In the genomic region with DNA sequence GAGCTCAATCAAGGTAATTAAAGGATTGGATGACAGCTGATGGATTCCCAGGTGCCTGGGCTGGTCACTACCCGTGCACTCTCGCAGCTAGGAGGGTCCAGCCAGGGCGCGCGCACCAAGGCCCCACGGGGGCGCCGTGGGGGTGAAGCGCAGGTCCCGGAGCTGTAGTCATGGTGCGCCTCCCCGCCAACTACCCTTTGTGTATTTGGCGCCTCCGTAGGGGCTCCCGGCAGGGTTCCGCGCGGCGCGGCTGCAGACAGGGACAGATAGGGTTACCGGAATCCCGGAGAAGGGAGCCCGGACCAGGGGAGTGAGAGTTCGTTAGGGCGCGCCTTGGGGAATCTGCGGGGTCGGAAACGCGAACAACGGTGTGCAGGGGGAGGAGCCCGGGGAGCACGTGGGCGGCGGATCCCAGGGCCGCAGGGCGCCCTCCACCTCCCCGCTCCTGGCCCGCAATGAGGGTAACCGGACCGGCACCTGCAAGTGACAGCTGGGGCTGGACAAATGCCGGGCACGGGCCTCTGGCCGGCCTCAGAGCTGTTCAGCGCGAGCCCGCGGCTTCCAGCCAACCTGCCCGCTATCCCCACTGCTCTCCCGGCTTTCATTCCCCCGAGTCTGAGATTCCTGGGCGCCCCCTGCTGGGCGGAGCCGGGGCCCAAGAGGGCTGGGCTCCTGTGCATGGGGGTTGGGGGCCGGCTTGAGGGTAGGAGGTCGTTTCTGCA, we compare ENCODE assay signal across 8 cellular contexts. TPM values are rescaled to one million over a fixed set of nuclear protein-coding genes. Genes with fewer than 3 reads are reported as not detected.
DNase-seq lines count a peak whose midpoint lies in the region; ATAC-seq and TF ChIP-seq lines count a peak whose summit lies in the region.

No MANE protein-coding gene starts in this region.

- peak; percentile 77 to 87 (median 84) for TF ChIP-seq CTCF in HCT116 (IDR thresholded peaks at IDR 0.05 in 2 of 3, conservative IDR thresholded peaks at IDR 0.05 in 1 of 3; ENCODE audit: borderline replicate concordance in 1 of 3, insufficient read depth in 1 of 3, low read depth in 2 of 3, low read length in 2 of 3)
- peak; percentile 72 to 97 (median 91) for TF ChIP-seq CTCF in dorsolateral prefrontal cortex (IDR thresholded peaks at IDR 0.05 in 54 of 56, conservative IDR thresholded peaks at IDR 0.05 in 2 of 56; ENCODE audit: low read depth in 1 of 56, partially characterized antibody in 56 of 56)
- TF ChIP-seq CTCF in lower leg skin (IDR thresholded peaks at IDR 0.05) = peak in 1 of 3 donors; percentile 42

- H3K4me1 ChIP-seq in HCT116 (ENCODE audit: control insufficient read depth in 1 of 2, insufficient read depth in 2 of 2, low read length in 2 of 2) = peaks cover 18 to 21% of the 10 kb centered on the region in 2 experiments

- H4K20me1 ChIP-seq in HCT116 (ENCODE audit: insufficient read depth) = no peaks in the 10 kb centered on the region

- intact Hi-C loops in HCT116 (cut with micrococcal nuclease) = loop anchor here (2.0 kb wide), 1 partner anchor 151 kb away; no protein-coding TSS in a partner anchor
- intact Hi-C loops in dorsolateral prefrontal cortex (cut with DNase I) = loop anchor here (1.0 to 5.0 kb wide), 7 partner anchors 54 to 159 kb away; partner anchors contain the start of genes HNRNPM (in 1 of the 2) and MARCHF2 (in 1 of the 2)
- intact Hi-C loops in lower leg skin (cut with DNase I; ENCODE audit: low total_unique reads) = loop anchor here (10.0 kb wide), 1 partner anchor 151 kb away; no protein-coding TSS in a partner anchor

- WGBS in lower leg skin, 2 donors = 0 to 2% methylated on average over 52 to 56 of the region's 56 CpGs

- peak overlapping the region; percentile 77 for H3K27ac ChIP-seq in HCT116 (ENCODE audit: low read depth, low read length)
- H3K27ac ChIP-seq in dorsolateral prefrontal cortex = peak overlapping the region in 58 of 59 donors; percentile 9 to 87 (median 73)

- no peaks in the 10 kb centered on the region for H3K79me2 ChIP-seq in HCT116 (ENCODE audit: insufficient read depth, low read length)

- H3K9me3 ChIP-seq in HCT116 (ENCODE audit: control insufficient read depth in 1 of 2, insufficient read depth in 1 of 2, low read depth in 1 of 2, low read length in 2 of 2) = no peaks in the 10 kb centered on the region

- peak; percentile 89 for ATAC-seq in HCT116
- ATAC-seq in GM21825 (IDR thresholded peaks at IDR 0.05; ENCODE audit: unreplicated experiment) = no peak

- no peaks in the 10 kb centered on the region for H3K36me3 ChIP-seq in HCT116 (ENCODE audit: control insufficient read depth in 1 of 2, insufficient read depth in 2 of 2, low read length in 2 of 2)

- TF ChIP-seq POLR2A in HCT116 (IDR thresholded peaks at IDR 0.05; ENCODE audit: borderline replicate concordance, extremely low read depth, insufficient read depth, insufficient read length) (peak; percentile 46), lower leg skin (IDR thresholded peaks at IDR 0.05) (no peak)

- H3K9ac ChIP-seq in HCT116 (ENCODE audit: low read length) = peak overlapping the region; percentile 62

- BruUV-seq in HCT116 (replicated peaks; lab: Mats Ljungman, UMichigan) = no TSS peak

- CTCF ChIA-PET in HCT116 (lab: Charles Lee) = interaction anchor here (0.7 to 2.1 kb wide), 9 partner anchors 8 to 170 kb away, joined by 3 to 14 read pairs (median 5); partner anchors contain the start of gene ZNF414

- POLR2A ChIA-PET in HCT116 (lab: Charles Lee) = interaction anchor here (0.5 to 1.5 kb wide), 2 partner anchors 8 to 39 kb away, joined by 3 to 8 read pairs; partner anchors contain the start of gene ZNF414

- H3K27me3 ChIP-seq in HCT116 (ENCODE audit: insufficient read depth, low read length) (no peaks in the 10 kb centered on the region), dorsolateral prefrontal cortex (no peaks in the 10 kb centered on the region)

- RAD21 ChIA-PET in HCT116 (lab: Charles Lee; ENCODE audit: low non-redundant PET in 1 of 2, low total read pairs in 2 of 2, uncharacterized antibody in 2 of 2, unreplicated experiment in 2 of 2) = interaction anchor here in 1 of 2 experiments (0.6 to 1.0 kb wide), 3 partner anchors 9 to 156 kb away, joined by 3 to 6 read pairs (median 6); no protein-coding TSS in a partner anchor

- peak overlapping the region; percentile 36 to 57 for H3K4me3 ChIP-seq in HCT116 (replicated peaks in 1 of 2; ENCODE audit: low read depth in 1 of 2, low read length in 2 of 2)
- peak overlapping the region; percentile 50 to 94 (median 71) for H3K4me3 ChIP-seq in dorsolateral prefrontal cortex
- H3K4me3 ChIP-seq in lower leg skin (ENCODE audit: low read depth, poor library complexity, severe bottlenecking) = peak overlapping the region; percentile 31

- TF ChIP-seq RAD21 in HCT116 (IDR thresholded peaks at IDR 0.05; ENCODE audit: low read depth) = peak; percentile 80

- DNase-seq in D341Med (ENCODE audit: low spot score) (peak; percentile 93), HCT116 (ENCODE audit: low read depth, low spot score) (no peak), NCI-H460 (ENCODE audit: extremely low read depth, low read depth) (peak; percentile 50), dorsolateral prefrontal cortex (peak; percentile 71 to 86 (median 78)), lower leg skin (ENCODE audit: low spot score in 2 of 2) (peak; percentile 68 to 92)
- DNase-seq in activated CD4-positive, alpha-beta T cell treated with anti-CD3 and anti-CD28 coated beads, Interleukin-2, amount 50 U/mL, for 24 hours (ENCODE audit: low read depth in 1 of 2, low spot score in 1 of 2) = peak; percentile 58
- DNase-seq in stimulated activated CD4-positive, alpha-beta T cell treated with anti-CD3 and anti-CD28 coated beads, Interleukin-4, amount 100 ng/mL, for 48 hours (ENCODE audit: low read depth in 2 of 2) = peak; percentile 68 to 69

- no peak overlapping the region for H2AFZ ChIP-seq in HCT116 (ENCODE audit: low read depth, low read length, poor library complexity, severe bottlenecking)

- H3K4me2 ChIP-seq in HCT116 (ENCODE audit: low read length) = peak overlapping the region; percentile 87

- no peaks in the 10 kb centered on the region for H3K9me2 ChIP-seq in HCT116 (ENCODE audit: insufficient read depth)

TF ChIP-seq in HCT116, 20 proteins besides CTCF, POLR2A, EP300 and RAD21:
- TF ChIP-seq TCF7L2 (IDR thresholded peaks at IDR 0.05; ENCODE audit: borderline replicate concordance, extremely low read depth, insufficient read depth, insufficient read length) (peak; percentile 13), SRF (IDR thresholded peaks at IDR 0.05; ENCODE audit: low read depth) (no peak), SP1 (IDR thresholded peaks at IDR 0.05; ENCODE audit: low read depth) (no peak), EGR1 (IDR thresholded peaks at IDR 0.05; ENCODE audit: low read depth) (peak; percentile 73), ZFX (IDR thresholded peaks at IDR 0.05) (peak; percentile 45; the same call in 1 of the 2 replicates), FOSL1 (IDR thresholded peaks at IDR 0.05; ENCODE audit: low read depth) (no peak), POLR2AphosphoS5 (IDR thresholded peaks at IDR 0.05; ENCODE audit: low read depth, low read length) (peak; percentile 36)
- TF ChIP-seq, protein P1, sequence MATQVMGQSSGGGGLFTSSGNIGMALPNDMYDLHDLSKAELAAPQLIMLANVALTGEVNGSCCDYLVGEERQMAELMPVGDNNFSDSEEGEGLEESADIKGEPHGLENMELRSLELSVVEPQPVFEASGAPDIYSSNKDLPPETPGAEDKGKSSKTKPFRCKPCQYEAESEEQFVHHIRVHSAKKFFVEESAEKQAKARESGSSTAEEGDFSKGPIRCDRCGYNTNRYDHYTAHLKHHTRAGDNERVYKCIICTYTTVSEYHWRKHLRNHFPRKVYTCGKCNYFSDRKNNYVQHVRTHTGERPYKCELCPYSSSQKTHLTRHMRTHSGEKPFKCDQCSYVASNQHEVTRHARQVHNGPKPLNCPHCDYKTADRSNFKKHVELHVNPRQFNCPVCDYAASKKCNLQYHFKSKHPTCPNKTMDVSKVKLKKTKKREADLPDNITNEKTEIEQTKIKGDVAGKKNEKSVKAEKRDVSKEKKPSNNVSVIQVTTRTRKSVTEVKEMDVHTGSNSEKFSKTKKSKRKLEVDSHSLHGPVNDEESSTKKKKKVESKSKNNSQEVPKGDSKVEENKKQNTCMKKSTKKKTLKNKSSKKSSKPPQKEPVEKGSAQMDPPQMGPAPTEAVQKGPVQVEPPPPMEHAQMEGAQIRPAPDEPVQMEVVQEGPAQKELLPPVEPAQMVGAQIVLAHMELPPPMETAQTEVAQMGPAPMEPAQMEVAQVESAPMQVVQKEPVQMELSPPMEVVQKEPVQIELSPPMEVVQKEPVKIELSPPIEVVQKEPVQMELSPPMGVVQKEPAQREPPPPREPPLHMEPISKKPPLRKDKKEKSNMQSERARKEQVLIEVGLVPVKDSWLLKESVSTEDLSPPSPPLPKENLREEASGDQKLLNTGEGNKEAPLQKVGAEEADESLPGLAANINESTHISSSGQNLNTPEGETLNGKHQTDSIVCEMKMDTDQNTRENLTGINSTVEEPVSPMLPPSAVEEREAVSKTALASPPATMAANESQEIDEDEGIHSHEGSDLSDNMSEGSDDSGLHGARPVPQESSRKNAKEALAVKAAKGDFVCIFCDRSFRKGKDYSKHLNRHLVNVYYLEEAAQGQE (IDR thresholded peaks at IDR 0.05; ENCODE audit: low read depth) = no peak
- TF ChIP-seq, protein P2, sequence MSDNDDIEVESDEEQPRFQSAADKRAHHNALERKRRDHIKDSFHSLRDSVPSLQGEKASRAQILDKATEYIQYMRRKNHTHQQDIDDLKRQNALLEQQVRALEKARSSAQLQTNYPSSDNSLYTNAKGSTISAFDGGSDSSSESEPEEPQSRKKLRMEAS (IDR thresholded peaks at IDR 0.05) = peak; percentile 80
TF ChIP-seq in HCT116: peak in this region for 5.

RNA-seq across cellular contexts. Expression of gene PRAM1, which starts 3.4 kb away (rescaled TPM):
- total RNA-seq in HCT116 (2021; ENCODE audit: unreplicated experiment) = 1.3 TPM
- 1.3 and 1.5 TPM in 2 replicates for polyA plus RNA-seq in HCT116 (2012)
- 0.07 TPM in 1 of 2 replicates, not detected in the other for total RNA-seq in NCI-H460 (2014; rRNA removed; shearing (Covaris generic))
- polyA plus RNA-seq in NCI-H460 (2014; cell fraction: nucleus; rRNA removed) = not detected in 2 replicates
- 10 to 100 TPM in 19 of 120 experiments, 1 to 10 TPM in 101; 2.7 to 16.1 (median 6.3) TPM for total RNA-seq in dorsolateral prefrontal cortex
- total RNA-seq in lower leg skin = under 1 TPM in 3 of 4 donors, not detected in 1; 0.16 to 0.59 (median 0.30) TPM

RNA-seq across cellular contexts. Expression of gene ZNF414, which starts 8.1 kb away (rescaled TPM):
- 31.9 TPM for total RNA-seq in HCT116 (2021; ENCODE audit: unreplicated experiment)
- 29.8 and 35.3 TPM in 2 replicates for polyA plus RNA-seq in HCT116 (2012)
- 1.1 and 3.8 TPM in 2 replicates for total RNA-seq in NCI-H460 (2014; rRNA removed; shearing (Covaris generic))
- 7.4 and 37.9 TPM in 2 replicates for polyA plus RNA-seq in NCI-H460 (2014; cell fraction: nucleus; rRNA removed)
- total RNA-seq in dorsolateral prefrontal cortex = 10 to 100 TPM; 19.4 to 51.4 (median 30.1) TPM
- total RNA-seq in lower leg skin = 10 to 100 TPM; 14.8 to 42.2 (median 18.8) TPM
